26 cellular contexts compared by ENCODE assay signal in genomic region chr10:3981300-3981699, GRCh38.
A peak's percentile ranks its signal among the peaks of the same experiment; 100 is the strongest.
DNase-seq lines count a peak whose midpoint lies in the region; TF ChIP-seq lines count a peak whose summit lies in the region.
"Had no signal": no experiment of that assay in that cellular context is flagged by ENCODE, and none has a peak within 500 bp of the region (broad histone marks: within the 10 kb centered on the region; RNA-seq: fewer than 3 reads in every experiment).

No MANE protein-coding gene starts in this region.

- no peak overlapping the region for H2BK120ac ChIP-seq in neuronal stem cell (ENCODE audit: low read depth, low read length)

- H2BK12ac ChIP-seq in neuronal stem cell (ENCODE audit: low read length) = no peak overlapping the region

- no CpG with 5 or more reads among the region's 10 CpGs for WGBS in neuronal stem cell (ENCODE audit: extremely low coverage in 2 of 2, insufficient read length in 2 of 2, insufficient replicate concordance in 1 of 2), 2 donors

- H3K9ac ChIP-seq in colonic mucosa (ENCODE audit: low read depth in 2 of 2, low read length in 2 of 2) (no peak overlapping the region), neuronal stem cell (ENCODE audit: low read depth, low read length, poor library complexity) (no peak overlapping the region)
- H3K9ac ChIP-seq: BLaER1 had no signal

- H3K9me3 Mint-ChIP-seq in activated naive CD4-positive, alpha-beta T cell treated with anti-CD3 and anti-CD28 coated beads, Interleukin-2, amount 50 U/mL, for 24 hours = no peaks in the 10 kb centered on the region
- H3K9me3 Mint-ChIP-seq: memory B cell had no signal

- H3K36me3 Mint-ChIP-seq in activated naive CD4-positive, alpha-beta T cell treated with anti-CD3 and anti-CD28 coated beads, Interleukin-2, amount 50 U/mL, for 24 hours = peaks cover 2% of the 10 kb centered on the region

- no peak for DNase-seq in activated naive CD4-positive, alpha-beta T cell (lab: John Stamatoyannopoulos, UW)
- peak; percentile 34 for DNase-seq in NB4 (ENCODE audit: low read depth)
- peak; percentile 13 for DNase-seq in colonic mucosa
- DNase-seq in neuronal stem cell (ENCODE audit: low spot score) = peak; percentile 27
- no peak for DNase-seq in NCI-H510A (lab: John Stamatoyannopoulos, UW)
- DNase-seq in breast epithelium (ENCODE audit: low spot score in 2 of 2) = no peak
- no peak for DNase-seq in central memory CD4-positive, alpha-beta T cell
- DNase-seq: activated CD4-positive, alpha-beta T cell treated with anti-CD3 and anti-CD28 coated beads for 1 hour; activated naive CD4-positive, alpha-beta T cell treated with anti-CD3 and anti-CD28 coated beads, Interleukin-2, amount 50 U/mL, for 16 hours; activated T-cell treated with anti-CD3 and anti-CD28 coated beads, Interleukin-2, amount 50 U/mL, for 72 hours; cortex of kidney; DMS79 treated with DMSO at 0.1 percent for 48 hours; Karpas-422; NCI-H1417 treated with DMSO at 0.1 percent for 48 hours; NCI-H2107; NCI-H345; NCI-H774; right cardiac atrium; stimulated activated CD4-positive, alpha-beta T cell treated with anti-CD3 and anti-CD28 coated beads, Interleukin-1b, Interleukin-23, amount 100 ng/mL, for 48 hours; stimulated activated naive CD4-positive, alpha-beta T cell treated with Interleukin-2 at 50 U/mL for 16 hours; upper lobe of left lung had no signal

- no peak overlapping the region for H3K14ac ChIP-seq in neuronal stem cell (ENCODE audit: low read length)

- H4K8ac ChIP-seq in neuronal stem cell (ENCODE audit: low read depth, low read length) = no peak overlapping the region

- H3K23ac ChIP-seq in neuronal stem cell (ENCODE audit: low read depth, low read length, poor library complexity) = no peak overlapping the region

- no peak overlapping the region for H4K91ac ChIP-seq in neuronal stem cell (ENCODE audit: low read depth, low read length, poor library complexity)

- no peak overlapping the region for H2BK5ac ChIP-seq in neuronal stem cell (ENCODE audit: low read length)

- H3K18ac ChIP-seq in neuronal stem cell (ENCODE audit: low read length) = no peak overlapping the region

- no peaks in the 10 kb centered on the region for H3K27me3 Mint-ChIP-seq in activated naive CD4-positive, alpha-beta T cell treated with anti-CD3 and anti-CD28 coated beads, Interleukin-2, amount 50 U/mL, for 24 hours
- H3K27me3 Mint-ChIP-seq: memory B cell had no signal

- intact Hi-C loops in colonic mucosa (cut with DNase I) (no loop called here), breast epithelium (cut with DNase I; ENCODE audit: low total_unique reads) (no loop called here)

- H2AFZ ChIP-seq in neuronal stem cell (ENCODE audit: low read length) = peak overlapping the region; percentile 5

- no peak for TF ChIP-seq POLR2A in NB4 (IDR thresholded peaks at IDR 0.05; ENCODE audit: extremely low read depth, insufficient read length)
- TF ChIP-seq POLR2A in breast epithelium (IDR thresholded peaks at IDR 0.05) = no peak

- TF ChIP-seq CTCF in NB4 (IDR thresholded peaks at IDR 0.05; ENCODE audit: low read depth, low read length) (no peak), colonic mucosa (IDR thresholded peaks at IDR 0.05) (no peak), breast epithelium (IDR thresholded peaks at IDR 0.05) (no peak)

- H3K36me3 ChIP-seq in colonic mucosa (no peaks in the 10 kb centered on the region), neuronal stem cell (replicated peaks in 1 of 2; ENCODE audit: control insufficient read depth in 2 of 2, insufficient read depth in 2 of 2, low read length in 2 of 2) (no peaks in the 10 kb centered on the region), breast epithelium (no peaks in the 10 kb centered on the region)
- H3K36me3 ChIP-seq: BLaER1, suprapubic skin, upper lobe of left lung had no signal

- H3K27ac ChIP-seq in colonic mucosa (no peak overlapping the region), neuronal stem cell (replicated peaks; ENCODE audit: low read length) (peak overlapping the region; percentile 24), breast epithelium (no peak overlapping the region)
- H3K27ac ChIP-seq: BLaER1, RWPE1, suprapubic skin, upper lobe of left lung had no signal

- H3K4me1 ChIP-seq in colonic mucosa (no peaks in the 10 kb centered on the region), neuronal stem cell (ENCODE audit: control insufficient read depth in 2 of 2, insufficient read depth in 1 of 2, low read depth in 1 of 2, low read length in 2 of 2) (peaks cover 4 to 5% of the 10 kb centered on the region in 2 donors), breast epithelium (no peaks in the 10 kb centered on the region)
- H3K4me1 ChIP-seq: BLaER1, suprapubic skin, upper lobe of left lung had no signal

- H2AK5ac ChIP-seq in neuronal stem cell (ENCODE audit: low read depth, low read length) = no peak overlapping the region

- peak overlapping the region; percentile 21 for H3K4me3 ChIP-seq in NB4 (ENCODE audit: low read depth, low read length)
- no peak overlapping the region for H3K4me3 ChIP-seq in colonic mucosa
- H3K4me3 ChIP-seq in neuronal stem cell (ENCODE audit: low read length in 2 of 2) = no peak overlapping the region
- H3K4me3 ChIP-seq in breast epithelium = no peak overlapping the region
- H3K4me3 ChIP-seq: BLaER1, suprapubic skin, upper lobe of left lung had no signal

- no peak overlapping the region for H3K4ac ChIP-seq in neuronal stem cell (ENCODE audit: low read length)

- H3K4me3 Mint-ChIP-seq in activated naive CD4-positive, alpha-beta T cell treated with anti-CD3 and anti-CD28 coated beads, Interleukin-2, amount 50 U/mL, for 24 hours = no peak overlapping the region
- H3K4me3 Mint-ChIP-seq: memory B cell had no signal

- H3K27ac Mint-ChIP-seq in activated naive CD4-positive, alpha-beta T cell treated with anti-CD3 and anti-CD28 coated beads, Interleukin-2, amount 50 U/mL, for 24 hours = peak overlapping the region; percentile 1
- H3K27ac Mint-ChIP-seq: activated T-cell treated with anti-CD3 and anti-CD28 coated beads, Interleukin-2, amount 50 U/mL, for 72 hours; memory B cell had no signal

- H3K4me1 Mint-ChIP-seq in activated naive CD4-positive, alpha-beta T cell treated with anti-CD3 and anti-CD28 coated beads, Interleukin-2, amount 50 U/mL, for 24 hours = peaks cover 42% of the 10 kb centered on the region

- no peaks in the 10 kb centered on the region for H3K79me1 ChIP-seq in neuronal stem cell (ENCODE audit: low read depth, low read length)

- H2BK15ac ChIP-seq in neuronal stem cell (ENCODE audit: low read length) = no peak overlapping the region

- H3K4me2 ChIP-seq in neuronal stem cell (ENCODE audit: insufficient read depth, low read length, poor library complexity, severe bottlenecking) = no peak overlapping the region
- H3K4me2 ChIP-seq: BLaER1 had no signal

- no peaks in the 10 kb centered on the region for H3K9me3 ChIP-seq in colonic mucosa
- H3K9me3 ChIP-seq in neuronal stem cell (replicated peaks in 1 of 2; ENCODE audit: control insufficient read depth in 2 of 2, insufficient read depth in 1 of 2, low read depth in 1 of 2, low read length in 2 of 2) = peaks cover 2 to 4% of the 10 kb centered on the region in 2 donors
- H3K9me3 ChIP-seq in breast epithelium = no peaks in the 10 kb centered on the region
- H3K9me3 ChIP-seq: suprapubic skin had no signal

- H3K27me3 ChIP-seq in colonic mucosa (no peaks in the 10 kb centered on the region), neuronal stem cell (ENCODE audit: control insufficient read depth in 3 of 3, insufficient read depth in 3 of 3, low read depth in 1 of 3, low read length in 3 of 3) (no peaks in the 10 kb centered on the region), breast epithelium (no peaks in the 10 kb centered on the region)
- H3K27me3 ChIP-seq: BLaER1, suprapubic skin, upper lobe of left lung had no signal

Comparison
In these comparisons a context has a peak if more than half of its experiments do, and no peak if none do; other contexts are left out.
1. DNase-seq: peak in NB4 (single experiment), colonic mucosa (single experiment) and neuronal stem cell (single experiment); none in activated naive CD4-positive, alpha-beta T cell (0 of 4), NCI-H510A (single experiment), breast epithelium (0 of 2) and central memory CD4-positive, alpha-beta T cell (single experiment).